Comparison of ENCODE assay signal across 8 cellular contexts in the genomic region with DNA sequence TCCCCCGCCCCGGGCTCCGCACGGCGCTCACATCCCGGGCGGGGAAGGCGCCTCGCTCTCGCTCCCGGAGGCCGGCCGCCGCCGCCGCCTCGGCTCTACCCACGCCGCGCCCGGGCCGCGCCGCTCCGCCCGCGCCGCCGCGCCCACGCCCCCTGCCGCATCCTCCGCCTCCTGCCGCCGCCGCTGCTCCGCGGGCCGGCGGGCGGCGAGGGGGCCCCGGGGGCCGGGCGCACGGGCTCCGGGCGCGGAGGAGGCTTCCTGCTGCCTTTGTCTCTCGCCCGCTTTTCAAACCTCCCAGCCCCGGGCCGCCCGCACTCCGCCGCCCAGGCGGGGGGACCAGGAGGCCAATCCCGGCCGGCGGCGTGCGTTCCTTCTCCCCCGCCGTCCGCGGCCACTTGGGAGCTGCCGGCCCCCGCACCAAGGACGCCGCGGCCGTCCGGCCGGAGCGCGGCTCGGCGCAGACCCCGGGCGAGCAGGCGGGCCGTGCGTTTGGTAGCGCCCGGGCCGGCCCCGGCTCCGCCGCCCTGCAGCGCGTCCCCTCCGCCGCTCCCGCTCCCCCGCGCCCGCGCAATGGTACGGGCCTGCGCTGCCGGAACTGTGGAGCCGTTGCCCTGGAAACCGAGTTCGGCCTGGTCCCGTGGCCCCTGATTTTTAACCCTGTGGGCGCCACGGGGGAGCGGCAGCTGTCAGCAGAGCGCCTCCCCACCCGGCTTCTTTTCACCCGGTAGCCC. TPM values are rescaled to one million over a fixed set of nuclear protein-coding genes. Genes with fewer than 3 reads are reported as not detected.
A peak's percentile ranks its signal among the peaks of the same experiment; 100 is the strongest.
DNase-seq lines count a peak whose midpoint lies in the region; ATAC-seq and TF ChIP-seq lines count a peak whose summit lies in the region.

A gene with protein sequence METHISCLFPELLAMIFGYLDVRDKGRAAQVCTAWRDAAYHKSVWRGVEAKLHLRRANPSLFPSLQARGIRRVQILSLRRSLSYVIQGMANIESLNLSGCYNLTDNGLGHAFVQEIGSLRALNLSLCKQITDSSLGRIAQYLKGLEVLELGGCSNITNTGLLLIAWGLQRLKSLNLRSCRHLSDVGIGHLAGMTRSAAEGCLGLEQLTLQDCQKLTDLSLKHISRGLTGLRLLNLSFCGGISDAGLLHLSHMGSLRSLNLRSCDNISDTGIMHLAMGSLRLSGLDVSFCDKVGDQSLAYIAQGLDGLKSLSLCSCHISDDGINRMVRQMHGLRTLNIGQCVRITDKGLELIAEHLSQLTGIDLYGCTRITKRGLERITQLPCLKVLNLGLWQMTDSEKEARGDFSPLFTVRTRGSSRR (minus strand): TSS at position 287 of the 731 bp plus-strand sequence. CDS start 515 bp downstream, outside the sequence.

- H3K27ac Mint-ChIP-seq in activated naive CD8-positive, alpha-beta T cell treated with anti-CD3 and anti-CD28 coated beads, Interleukin-2, amount 50 U/mL, for 24 hours, result peak within 1 kb of the TSS; percentile 90
- peak within 1 kb of the TSS; percentile 92 for H3K27ac Mint-ChIP-seq in type B pancreatic cell

- peaks cover 45% of the 10 kb centered on the region for H3K4me1 Mint-ChIP-seq in activated naive CD8-positive, alpha-beta T cell treated with anti-CD3 and anti-CD28 coated beads, Interleukin-2, amount 50 U/mL, for 24 hours
- H3K4me1 Mint-ChIP-seq in type B pancreatic cell (ENCODE audit: unreplicated experiment), result peaks cover 28% of the 10 kb centered on the region

- DNase-seq in GM12864 (ENCODE audit: low read depth) (no peak), NCI-H1092 treated with DMSO at 0.1 percent for 48 hours (lab: John Stamatoyannopoulos, UW) (peak; percentile 90), T follicular helper cell (ENCODE audit: low read depth) (peak; percentile 86), cardiac septum (ENCODE audit: low spot score) (peak; percentile 93), posterior cingulate gyrus (peak; percentile 85 to 98 (median 88)), type B pancreatic cell (ENCODE audit: extremely low spot score, unreplicated experiment) (peak; percentile 93)
- DNase-seq in activated naive CD8-positive, alpha-beta T cell treated with anti-CD3 and anti-CD28 coated beads, Interleukin-2, amount 50 U/mL, for 24 hours, result peak; percentile 90

- TF ChIP-seq CTCF in GM12864 (IDR thresholded peaks at IDR 0.05; ENCODE audit: low read depth, low read length, missing control alignments) (no peak), type B pancreatic cell (conservative IDR thresholded peaks at IDR 0.05) (no peak)

- H3K4me3 ChIP-seq in GM12864 (ENCODE audit: low read depth, low read length), result peak within 1 kb of the TSS; percentile 83

- H3K4me3 Mint-ChIP-seq in activated naive CD8-positive, alpha-beta T cell treated with anti-CD3 and anti-CD28 coated beads, Interleukin-2, amount 50 U/mL, for 24 hours, result peak within 1 kb of the TSS; percentile 93
- H3K4me3 Mint-ChIP-seq in type B pancreatic cell, result peak within 1 kb of the TSS; percentile 92

- ATAC-seq in HG02588 (IDR thresholded peaks at IDR 0.05; ENCODE audit: unreplicated experiment), result peak; percentile 51
- ATAC-seq in activated naive CD8-positive, alpha-beta T cell treated with anti-CD3 and anti-CD28 coated beads, Interleukin-2, amount 50 U/mL, for 24 hours, result peak; percentile 68

- intact Hi-C loops in cardiac septum (cut with DNase I), result loop anchor here (5.0 to 10.0 kb wide), 4 partner anchors 390 to 840 kb away; a partner anchor contains a TSS
- intact Hi-C loops in posterior cingulate gyrus (cut with DNase I), result loop anchor here (5.0 kb wide), 2 partner anchors 602 to 842 kb away; a partner anchor contains a TSS

- H3K27me3 Mint-ChIP-seq in activated naive CD8-positive, alpha-beta T cell treated with anti-CD3 and anti-CD28 coated beads, Interleukin-2, amount 50 U/mL, for 24 hours, result no peaks in the 10 kb centered on the region
- peaks cover 4% of the 10 kb centered on the region for H3K27me3 Mint-ChIP-seq in type B pancreatic cell

- H3K36me3 Mint-ChIP-seq in activated naive CD8-positive, alpha-beta T cell treated with anti-CD3 and anti-CD28 coated beads, Interleukin-2, amount 50 U/mL, for 24 hours (ENCODE audit: low read depth), result peaks cover 5% of the 10 kb centered on the region
- H3K36me3 Mint-ChIP-seq in type B pancreatic cell, result peaks cover 26% of the 10 kb centered on the region

- no peaks in the 10 kb centered on the region for H3K9me3 Mint-ChIP-seq in activated naive CD8-positive, alpha-beta T cell treated with anti-CD3 and anti-CD28 coated beads, Interleukin-2, amount 50 U/mL, for 24 hours
- no peaks in the 10 kb centered on the region for H3K9me3 Mint-ChIP-seq in type B pancreatic cell

RNA-seq across cellular contexts. Expression of the gene that starts here (rescaled TPM):
- total RNA-seq in cardiac septum, result 6.9 TPM
- 16.7 and 28.8 TPM in 2 replicates for total RNA-seq in type B pancreatic cell (ENCODE audit: low replicate concordance)
